In the genomic region with DNA sequence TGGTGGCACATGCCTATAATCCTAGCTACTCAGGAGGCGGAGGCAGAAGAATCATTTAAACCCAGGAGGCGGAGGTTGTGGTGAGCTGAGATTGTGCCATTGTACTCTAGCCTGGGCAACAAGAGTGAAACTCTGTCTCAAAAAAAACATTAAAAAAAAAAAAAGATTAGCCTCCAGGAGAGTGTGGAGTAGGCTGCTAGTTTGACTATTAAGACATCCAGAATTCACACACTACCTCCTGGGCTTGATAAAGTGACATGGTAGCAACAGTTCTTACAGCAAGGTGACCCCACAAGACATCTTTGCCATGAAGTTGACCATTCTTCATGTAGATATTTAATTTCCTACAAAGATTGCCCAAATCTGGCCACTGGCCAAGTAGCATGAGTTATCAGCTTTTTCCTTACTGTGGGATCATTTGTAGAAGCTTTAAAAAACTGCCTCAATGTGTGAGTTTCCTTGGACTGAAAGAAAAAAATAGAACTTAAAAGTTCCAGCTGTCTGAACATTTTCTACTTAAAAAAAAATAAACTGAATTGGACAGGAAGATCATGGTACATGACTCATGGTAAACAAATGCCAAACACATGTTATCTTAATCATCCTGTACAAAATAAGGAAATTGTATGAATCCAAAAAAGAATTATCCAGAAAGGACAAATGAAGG, we compare ENCODE assay signal across 9 cellular contexts. TPM values are rescaled to one million over a fixed set of nuclear protein-coding genes. Genes with fewer than 3 reads are reported as not detected.
DNase-seq lines count a peak whose midpoint lies in the region; ATAC-seq and TF ChIP-seq lines count a peak whose summit lies in the region.
"Had no signal": no experiment of that assay in that cellular context is flagged by ENCODE, and none has a peak within 500 bp of the region (broad histone marks: within the 10 kb centered on the region; RNA-seq: fewer than 3 reads in every experiment).

No MANE protein-coding gene starts in this region.

- H3K4me3 ChIP-seq in right cardiac atrium (ENCODE audit: low read length), result no peak overlapping the region
- no peak overlapping the region for H3K4me3 ChIP-seq in thymus (ENCODE audit: low read length)
- H3K4me3 ChIP-seq: cardiac muscle cell had no signal

- H3K36me3 Mint-ChIP-seq in type B pancreatic cell, result no peaks in the 10 kb centered on the region

- no peak for TF ChIP-seq CTCF in type B pancreatic cell (conservative IDR thresholded peaks at IDR 0.05)

- H3K4me1 ChIP-seq in right cardiac atrium (ENCODE audit: control insufficient read depth, insufficient read depth, low read length), result peaks cover 4% of the 10 kb centered on the region
- peaks cover 4% of the 10 kb centered on the region for H3K4me1 ChIP-seq in thymus (ENCODE audit: control insufficient read depth, insufficient read depth, low read length)

- H3K27ac Mint-ChIP-seq in type B pancreatic cell, result no peak overlapping the region

- H3K9me3 Mint-ChIP-seq in type B pancreatic cell, result peaks cover 6% of the 10 kb centered on the region

- no peak overlapping the region for H3K4me3 Mint-ChIP-seq in type B pancreatic cell

- no peaks in the 10 kb centered on the region for H3K27me3 Mint-ChIP-seq in type B pancreatic cell

- H3K27ac ChIP-seq in right cardiac atrium (ENCODE audit: low read length) (no peak overlapping the region), thymus (ENCODE audit: low read depth) (peak overlapping the region; percentile 26)
- H3K27ac ChIP-seq: cardiac muscle cell had no signal

- H3K27me3 ChIP-seq in right cardiac atrium (ENCODE audit: control insufficient read depth, insufficient read depth), result no peaks in the 10 kb centered on the region
- no peaks in the 10 kb centered on the region for H3K27me3 ChIP-seq in thymus (ENCODE audit: control insufficient read depth, insufficient read depth)
- H3K27me3 ChIP-seq: cardiac muscle cell had no signal

- DNase-seq in HT-29 (ENCODE audit: low spot score) (peak; percentile 32), astrocyte of the hippocampus (ENCODE audit: low read depth, low spot score) (peak; percentile 63), right cardiac atrium (peak in 1 of 3 donors; percentile 49), type B pancreatic cell (ENCODE audit: extremely low spot score, unreplicated experiment) (no peak)
- DNase-seq in activated effector memory CD4-positive, alpha-beta T cell treated with Interleukin-2 at 50 U/mL for 16 hours, result no peak
- DNase-seq: midbrain had no signal

- peaks cover 12% of the 10 kb centered on the region for H3K4me1 Mint-ChIP-seq in type B pancreatic cell (ENCODE audit: unreplicated experiment)

- ATAC-seq in right cardiac atrium (peak; percentile 70 to 88), GM18873 (IDR thresholded peaks at IDR 0.05; ENCODE audit: low FRiP score, unreplicated experiment) (no peak)

- H3K36me3 ChIP-seq in thymus (ENCODE audit: control insufficient read depth, insufficient read depth), result no peaks in the 10 kb centered on the region
- H3K36me3 ChIP-seq: cardiac muscle cell had no signal

- H3K9me3 ChIP-seq in right cardiac atrium (ENCODE audit: control insufficient read depth, low read length) (no peaks in the 10 kb centered on the region), thymus (ENCODE audit: control insufficient read depth) (no peaks in the 10 kb centered on the region)

- intact Hi-C loops in right cardiac atrium (cut with DNase I), result no loop called here

- WGBS in right cardiac atrium, result 76% methylated on average over 2 of the region's 2 CpGs
- 98% methylated on average over 2 of the region's 2 CpGs for WGBS in thymus

RNA-seq across cellular contexts. Expression of a gene that starts 35.3 kb away (rescaled TPM):
- total RNA-seq in HT-29 (2014; rRNA removed; shearing (Covaris generic)), result 18.9 and 22.4 TPM in 2 replicates
- 10 to 100 TPM; 26.3 to 60.4 (median 50.0) TPM for total RNA-seq in right cardiac atrium
- 21.3 TPM for polyA plus RNA-seq in right cardiac atrium
- 38.6 TPM for polyA plus RNA-seq in thymus
- 52.3 and 61.3 TPM in 2 replicates for total RNA-seq in type B pancreatic cell (ENCODE audit: low replicate concordance)

Comparison
In these comparisons a context has a peak if more than half of its experiments do, and no peak if none do; other contexts are left out.
1. DNase-seq: peak in HT-29 (single experiment) and astrocyte of the hippocampus (single experiment); none in activated effector memory CD4-positive, alpha-beta T cell treated with Interleukin-2 at 50 U/mL for 16 hours (single experiment) and type B pancreatic cell (single experiment).